In the genomic region with DNA sequence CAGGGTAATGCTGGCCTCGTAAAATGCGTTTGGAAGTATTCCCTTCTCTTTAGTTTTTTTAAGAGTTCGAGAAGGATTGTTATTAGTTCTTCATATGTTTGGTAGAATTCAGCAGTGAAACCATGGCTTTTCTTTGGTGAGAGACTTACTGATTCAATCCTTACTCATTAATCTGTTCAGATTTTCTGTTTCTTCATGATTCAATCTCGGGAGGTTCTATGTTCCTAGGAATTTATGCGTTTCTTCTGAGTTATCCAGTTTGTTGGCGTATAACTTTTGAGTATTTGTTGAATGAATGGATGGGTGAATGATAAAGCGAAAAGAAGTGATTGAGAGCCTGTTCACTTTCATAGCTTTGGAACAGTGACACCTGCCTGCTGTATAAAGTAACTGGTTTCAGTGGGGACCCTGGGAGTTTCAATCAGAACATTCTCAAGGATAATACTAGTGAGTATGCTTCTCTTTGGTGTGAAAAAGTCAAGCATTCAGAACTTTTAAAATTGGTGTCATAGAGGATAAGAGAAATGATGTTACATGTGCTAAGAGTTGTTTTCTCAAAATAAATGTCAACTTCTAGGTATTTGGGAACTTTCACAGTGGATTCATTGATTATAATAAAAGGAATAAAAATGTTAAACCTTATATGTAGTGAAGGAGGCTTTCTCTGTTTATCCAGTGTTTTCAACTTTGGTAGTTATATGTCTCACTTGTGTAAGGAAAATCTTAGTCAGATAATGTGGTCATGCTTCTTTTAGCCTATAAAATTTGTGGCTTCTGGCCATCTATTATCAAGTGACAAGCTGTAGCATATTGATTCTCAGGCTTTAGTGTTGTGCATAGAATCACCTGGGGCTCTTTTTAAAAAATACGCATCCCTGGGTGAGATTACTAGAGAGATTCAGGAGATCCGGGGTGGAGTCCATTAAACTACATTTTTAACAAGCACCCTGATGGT, we compare ENCODE assay signal across 9 cellular contexts. TPM values are rescaled to one million over a fixed set of nuclear protein-coding genes. Genes with fewer than 3 reads are reported as not detected.
DNase-seq lines count a peak whose midpoint lies in the region; ATAC-seq lines count a peak whose summit lies in the region.
"Had no signal": no experiment of that assay in that cellular context is flagged by ENCODE, and none has a peak within 500 bp of the region (broad histone marks: within the 10 kb centered on the region; RNA-seq: fewer than 3 reads in every experiment).

No MANE protein-coding gene starts in this region.

- no peaks in the 10 kb centered on the region for H3K9me3 Mint-ChIP-seq in effector memory CD8-positive, alpha-beta T cell

- intact Hi-C loops in Right ventricle myocardium superior (cut with DNase I) = no loop called here

- H3K27ac Mint-ChIP-seq in effector memory CD8-positive, alpha-beta T cell = peak overlapping the region; percentile 50 to 83

- peaks cover 36 to 46% of the 10 kb centered on the region in 2 donors for H3K4me1 Mint-ChIP-seq in effector memory CD8-positive, alpha-beta T cell (ENCODE audit: low read depth in 2 of 2)

- DNase-seq in NCI-H82 (lab: John Stamatoyannopoulos, UW) = peak; percentile 26
- no peak for DNase-seq in NCI-H82 treated with DMSO at 0.1 percent for 48 hours (lab: John Stamatoyannopoulos, UW; ENCODE audit: unreplicated experiment)
- DNase-seq in NAMALWA (ENCODE audit: low spot score) = peak; percentile 45
- DNase-seq in effector memory CD8-positive, alpha-beta T cell = no peak
- DNase-seq in renal cortical epithelial cell (ENCODE audit: low read depth) = peak; percentile 25
- no peak for DNase-seq in Right ventricle myocardium superior
- DNase-seq: left cardiac atrium had no signal

- ATAC-seq in effector memory CD8-positive, alpha-beta T cell (replicated peaks) = no peak
- ATAC-seq in GM21619 (IDR thresholded peaks at IDR 0.05; ENCODE audit: unreplicated experiment) = no peak
- ATAC-seq in GM21515 (IDR thresholded peaks at IDR 0.05; ENCODE audit: unreplicated experiment) = no peak
- no peak for ATAC-seq in Right ventricle myocardium superior (ENCODE audit: poor library complexity)

- peaks cover 16% of the 10 kb centered on the region for H3K36me3 Mint-ChIP-seq in effector memory CD8-positive, alpha-beta T cell (ENCODE audit: insufficient read depth)

- no peaks in the 10 kb centered on the region for H3K27me3 Mint-ChIP-seq in effector memory CD8-positive, alpha-beta T cell

- H3K4me3 Mint-ChIP-seq in effector memory CD8-positive, alpha-beta T cell = peak overlapping the region; percentile 28 to 68

RNA-seq across cellular contexts. Expression of a gene that starts 11.7 kb away (rescaled TPM):
- total RNA-seq in renal cortical epithelial cell (21.7 and 72.8 TPM in 2 replicates), Right ventricle myocardium superior (18.0 TPM)

RNA-seq across cellular contexts. Expression of a gene that starts 53.1 kb away (rescaled TPM):
- total RNA-seq in renal cortical epithelial cell (69.8 and 90.5 TPM in 2 replicates), Right ventricle myocardium superior (66.9 TPM)

Comparison
In these comparisons a context has a peak if more than half of its experiments do, and no peak if none do; other contexts are left out.
1. DNase-seq: peak in NCI-H82 (single experiment), NAMALWA (single experiment) and renal cortical epithelial cell (single experiment); none in NCI-H82 treated with DMSO at 0.1 percent for 48 hours (single experiment), effector memory CD8-positive, alpha-beta T cell (0 of 3) and Right ventricle myocardium superior (single experiment).